Comparison of ENCODE assay signal across 2 cellular contexts in genomic region chr12:32069071-32069470, GRCh38.
TF ChIP-seq lines count a peak whose summit lies in the region.

No MANE protein-coding gene starts in this region.

TF ChIP-seq in endothelial cell of umbilical vein, 7 proteins besides CTCF, POLR2A, EP300 and RAD21:
- TF ChIP-seq FOS (IDR thresholded peaks at IDR 0.05; ENCODE audit: borderline replicate concordance, insufficient read depth, low read length) (peak; percentile 68), JUN (IDR thresholded peaks at IDR 0.05; ENCODE audit: borderline replicate concordance, insufficient read depth, insufficient read length, low read depth) (peak; percentile 78), MYC (IDR thresholded peaks at IDR 0.05; ENCODE audit: low read depth, low read length) (no peak), POLR2AphosphoS5 (IDR thresholded peaks at IDR 0.05; ENCODE audit: insufficient read depth, low read depth, low read length) (peak; percentile 30), MAX (IDR thresholded peaks at IDR 0.05; ENCODE audit: insufficient read depth, insufficient read length) (no peak), GATA2 (IDR thresholded peaks at IDR 0.05; ENCODE audit: insufficient read depth, insufficient read length, low read depth, low read length) (peak; percentile 50), EZH2 (IDR thresholded peaks at IDR 0.05; ENCODE audit: borderline replicate concordance, low read depth, low read length, severe bottlenecking) (no peak)

TF ChIP-seq in HepG2, 621 proteins besides CTCF, POLR2A, EP300 and RAD21:
- TF ChIP-seq HOMEZ (CRISPR knock-in tag; IDR thresholded peaks at IDR 0.05; ENCODE audit: low read depth) (peak; percentile 63; the same call in 1 of the 2 replicates), PHF20 (CRISPR knock-in tag; IDR thresholded peaks at IDR 0.05) (no peak), ARID3A (IDR thresholded peaks at IDR 0.05; ENCODE audit: low read depth, low read length) (0 out of 2 replicates have a peak, but pooled peaks have one; percentile 18), GABPA (IDR thresholded peaks at IDR 0.05; ENCODE audit: low read depth, low read length) (no peak), GABPA (CRISPR knock-in tag; IDR thresholded peaks at IDR 0.05; ENCODE audit: low read depth) (peak; percentile 42), SPEN (CRISPR knock-in tag; IDR thresholded peaks at IDR 0.05; ENCODE audit: low read depth) (no peak), ZNF550 (CRISPR knock-in tag; IDR thresholded peaks at IDR 0.05; ENCODE audit: borderline replicate concordance) (no peak), NR2C2 (CRISPR knock-in tag; IDR thresholded peaks at IDR 0.05; ENCODE audit: borderline replicate concordance) (no peak), PAXIP1 (CRISPR knock-in tag; conservative IDR thresholded peaks at IDR 0.05) (peak; percentile 33; the same call in 1 of the 2 replicates), HNRNPUL1 (IDR thresholded peaks at IDR 0.05; ENCODE audit: low read depth, low read length) (0 out of 2 replicates have a peak, but pooled peaks have one; percentile 38), HNF1A (IDR thresholded peaks at IDR 0.05; ENCODE audit: low read depth) (peak; percentile 85), HNF1A (CRISPR knock-in tag; IDR thresholded peaks at IDR 0.05; ENCODE audit: borderline replicate concordance) (peak; percentile 66; the same call in 1 of the 2 replicates), CEBPG (CRISPR knock-in tag; IDR thresholded peaks at IDR 0.05) (0 out of 2 replicates have a peak, but pooled peaks have one; percentile 4), NR2F6 (IDR thresholded peaks at IDR 0.05) (peak; percentile 18; the same call in 1 of the 2 replicates), NR2F6 (CRISPR knock-in tag; IDR thresholded peaks at IDR 0.05) (0 out of 2 replicates have a peak, but pooled peaks have one; percentile 4), ELF3 (CRISPR knock-in tag; IDR thresholded peaks at IDR 0.05) (peak; percentile 60; the same call in 1 of the 2 replicates), PTBP1 (IDR thresholded peaks at IDR 0.05; ENCODE audit: low read depth, low read length, poor library complexity, severe bottlenecking) (no peak)
